ENCODE assay signal across 21 cellular contexts in genomic region chr3:34005886-34006285, GRCh38.
DNase-seq lines count a peak whose midpoint lies in the region; ATAC-seq, FAIRE-seq and TF ChIP-seq lines count a peak whose summit lies in the region.
"Had no signal": no experiment of that assay in that cellular context is flagged by ENCODE, and none has a peak within 500 bp of the region (broad histone marks: within the 10 kb centered on the region; RNA-seq: fewer than 3 reads in every experiment).

No MANE protein-coding gene starts in this region.

- H2BK120ac ChIP-seq in trophoblast cell (ENCODE audit: insufficient read depth, low read length, poor library complexity) = no peak overlapping the region

- no peaks in the 10 kb centered on the region for H3K79me1 ChIP-seq in trophoblast cell (ENCODE audit: low read length)

- H3K23ac ChIP-seq in trophoblast cell (ENCODE audit: low read length) = no peak overlapping the region

- no peak for ATAC-seq in HG02642 (IDR thresholded peaks at IDR 0.05; ENCODE audit: poor library complexity, unreplicated experiment)
- ATAC-seq: sciatic nerve had no signal

- peak; percentile 75 for DNase-seq in GM03348 (ENCODE audit: low spot score)
- peak; percentile 34 for DNase-seq in RCC 7860 (ENCODE audit: low spot score)
- DNase-seq in fibroblast of lung (ENCODE audit: low read depth in 2 of 2) = peak; percentile 29 to 89
- peak; percentile 7 to 52 for DNase-seq in trophoblast cell
- DNase-seq in NCI-H1092 treated with DMSO at 0.1 percent for 48 hours (lab: John Stamatoyannopoulos, UW) = no peak
- DNase-seq in HUDEP-2 (lab: John Stamatoyannopoulos, UW; ENCODE audit: unreplicated experiment in 76 of 76) = no peak
- no peak for DNase-seq in anterior cingulate cortex (lab: John Stamatoyannopoulos, UW)
- DNase-seq: activated naive CD4-positive, alpha-beta T cell treated with anti-CD3 and anti-CD28 coated beads, Interleukin-2, amount 10 ng/mL, durations not matched to agents 7 days and 5 days; BE2C; Calu3; erythroblast; GDM1; hypothalamus; NCI-H1417 treated with DMSO at 0.1 percent for 48 hours; occipital lobe; Peyer's patch; stimulated activated CD4-positive, alpha-beta T cell treated with anti-CD3 and anti-CD28 coated beads, Interleukin-2, amount 100 ng/mL, for 24 hours; stomach had no signal

- H3K27ac ChIP-seq in fibroblast of lung (ENCODE audit: insufficient read depth, low read length) (peak overlapping the region; percentile 65), trophoblast cell (ENCODE audit: low read depth, low read length) (no peak overlapping the region)
- H3K27ac ChIP-seq: Peyer's patch, stomach, vagina had no signal

- H4K12ac ChIP-seq in trophoblast cell (ENCODE audit: low read depth, low read length) = no peak overlapping the region

- no peak overlapping the region for H3K14ac ChIP-seq in trophoblast cell (ENCODE audit: low read length)

- no peak overlapping the region for H3K4me3 ChIP-seq in fibroblast of lung (replicated peaks in 1 of 4; ENCODE audit: control extremely low read depth in 1 of 4, insufficient read depth in 1 of 4, low read depth in 3 of 4, low read length in 4 of 4)
- no peak overlapping the region for H3K4me3 ChIP-seq in trophoblast cell (ENCODE audit: low read depth, low read length)
- H3K4me3 ChIP-seq: Peyer's patch, stomach, vagina had no signal

- H2AFZ ChIP-seq in fibroblast of lung (ENCODE audit: low read length) = no peak overlapping the region
- no peak overlapping the region for H2AFZ ChIP-seq in trophoblast cell (ENCODE audit: insufficient read depth, low read length, poor library complexity)

- no peak overlapping the region for H3K9ac ChIP-seq in fibroblast of lung (ENCODE audit: insufficient read depth, low read length)
- no peak overlapping the region for H3K9ac ChIP-seq in trophoblast cell (ENCODE audit: low read length)

- H3K27me3 ChIP-seq in fibroblast of lung (ENCODE audit: control insufficient read depth, insufficient read depth, low read length) (no peaks in the 10 kb centered on the region), trophoblast cell (ENCODE audit: insufficient read depth, low read length) (no peaks in the 10 kb centered on the region)
- H3K27me3 ChIP-seq: BE2C, Peyer's patch, stomach, vagina had no signal

- H4K20me1 ChIP-seq in fibroblast of lung (ENCODE audit: control insufficient read depth, extremely low read depth, insufficient read depth, low read length) = no peaks in the 10 kb centered on the region

- no peaks in the 10 kb centered on the region for H3K36me3 ChIP-seq in fibroblast of lung (ENCODE audit: control insufficient read depth, insufficient read depth, low read length)
- H3K36me3 ChIP-seq in trophoblast cell (ENCODE audit: control insufficient read depth in 1 of 2, insufficient read depth in 2 of 2, low read length in 2 of 2) = no peaks in the 10 kb centered on the region
- H3K36me3 ChIP-seq: BE2C, Peyer's patch, stomach, vagina had no signal

- no peak overlapping the region for H4K91ac ChIP-seq in trophoblast cell (ENCODE audit: low read depth, low read length)

- H3K4me1 ChIP-seq in fibroblast of lung (ENCODE audit: control insufficient read depth, extremely low read depth, insufficient read depth, low read length) (peaks cover 31% of the 10 kb centered on the region), trophoblast cell (ENCODE audit: control insufficient read depth in 1 of 2, insufficient read depth in 2 of 2, low read length in 2 of 2) (no peaks in the 10 kb centered on the region)
- H3K4me1 ChIP-seq: BE2C, stomach, vagina had no signal

- no peak overlapping the region for H3K18ac ChIP-seq in trophoblast cell (ENCODE audit: low read length)

- no peaks in the 10 kb centered on the region for H3K9me3 ChIP-seq in fibroblast of lung (ENCODE audit: control insufficient read depth, insufficient read depth, low read depth, low read length)
- no peaks in the 10 kb centered on the region for H3K9me3 ChIP-seq in trophoblast cell (ENCODE audit: insufficient read depth, low read depth, low read length)
- H3K9me3 ChIP-seq: BE2C, Peyer's patch, stomach, vagina had no signal

- WGBS in trophoblast cell (ENCODE audit: extremely low coverage, insufficient coverage, insufficient read length) = no CpG with 5 or more reads among the region's 1 CpG

- FAIRE-seq in RCC 7860 (lab: Jason Lieb, UNC) = no peak

- H2AK5ac ChIP-seq in trophoblast cell (ENCODE audit: low read length) = no peak overlapping the region

- no peak overlapping the region for H3K4ac ChIP-seq in trophoblast cell (ENCODE audit: low read depth, low read length)

- TF ChIP-seq CTCF in fibroblast of lung (conservative IDR thresholded peaks at IDR 0.05 in 1 of 2, IDR thresholded peaks at IDR 0.05 in 1 of 2; ENCODE audit: low read depth in 1 of 2, low read length in 2 of 2) = no peak

- H3K79me2 ChIP-seq in fibroblast of lung (ENCODE audit: control insufficient read depth, insufficient read depth, low read length) (no peaks in the 10 kb centered on the region), trophoblast cell (ENCODE audit: control insufficient read depth, insufficient read depth, low read length, poor library complexity) (no peaks in the 10 kb centered on the region)

- no peak overlapping the region for H2BK5ac ChIP-seq in trophoblast cell (ENCODE audit: low read depth, low read length, poor library complexity)

- H4K8ac ChIP-seq in trophoblast cell (ENCODE audit: low read depth, low read length) = no peak overlapping the region

- H3K4me2 ChIP-seq in fibroblast of lung (ENCODE audit: extremely low read depth, insufficient read depth, low read length) (no peak overlapping the region), trophoblast cell (ENCODE audit: low read length) (no peak overlapping the region)

- no peak overlapping the region for H2BK12ac ChIP-seq in trophoblast cell (ENCODE audit: low read length)

Comparison
In these comparisons a context has a peak if more than half of its experiments do, and no peak if none do; other contexts are left out.
1. DNase-seq: peak in GM03348 (single experiment), RCC 7860 (single experiment), fibroblast of lung (2 of 2) and trophoblast cell (2 of 2); none in NCI-H1092 treated with DMSO at 0.1 percent for 48 hours (single experiment), HUDEP-2 (0 of 76) and anterior cingulate cortex (0 of 58).